In genomic region chr3:19888428-19889152, GRCh38 we compare ENCODE assay signal across 1 cellular context.
TF ChIP-seq lines count a peak whose summit lies in the region.

No MANE protein-coding gene starts in this region.

TF ChIP-seq in SK-N-SH, 30 proteins besides CTCF, POLR2A, EP300 and RAD21:
- TF ChIP-seq POLR2AphosphoS5 (IDR thresholded peaks at IDR 0.05; ENCODE audit: low read depth, low read length) (no peak), CHD2 (IDR thresholded peaks at IDR 0.05; ENCODE audit: low read length, partially characterized antibody) (no peak), PBX3 (IDR thresholded peaks at IDR 0.05) (no peak), SIN3A (IDR thresholded peaks at IDR 0.05; ENCODE audit: borderline replicate concordance, low read depth, low read length) (no peak), SMC3 (IDR thresholded peaks at IDR 0.05; ENCODE audit: low read depth, low read length) (no peak), ELF1 (IDR thresholded peaks at IDR 0.05) (no peak), MXI1 (IDR thresholded peaks at IDR 0.05; ENCODE audit: low read depth, low read length) (no peak), EZH2phosphoT487 (IDR thresholded peaks at IDR 0.05; ENCODE audit: borderline replicate concordance, low read depth) (no peak), TEAD4 (IDR thresholded peaks at IDR 0.05; ENCODE audit: borderline replicate concordance, insufficient read depth) (no peak), RXRA (IDR thresholded peaks at IDR 0.05; ENCODE audit: borderline replicate concordance, low read depth) (no peak)
